Comparison of ENCODE assay signal across 2 cellular contexts in genomic region chr10:110775022-110775379, GRCh38.
TF ChIP-seq lines count a peak whose summit lies in the region.

No MANE protein-coding gene starts in this region.

TF ChIP-seq in A549, 52 proteins besides CTCF, POLR2A, EP300 and RAD21:
- TF ChIP-seq FOSL2 (IDR thresholded peaks at IDR 0.05): no peak
- peak; percentile 36 for TF ChIP-seq FOSL2 (CRISPR knock-in tag; IDR thresholded peaks at IDR 0.05)
- no peak for TF ChIP-seq ZC3H11A (IDR thresholded peaks at IDR 0.05)
- no peak for TF ChIP-seq RFX5 (IDR thresholded peaks at IDR 0.05)

TF ChIP-seq in HepG2, 621 proteins besides CTCF, POLR2A, EP300 and RAD21 (continues in another document):
- TF ChIP-seq ZNF597 (CRISPR knock-in tag; IDR thresholded peaks at IDR 0.05) (no peak), ELF1 (CRISPR knock-in tag; IDR thresholded peaks at IDR 0.05) (no peak), FOSL2 (CRISPR knock-in tag; IDR thresholded peaks at IDR 0.05) (peak; percentile 23; the same call in 1 of the 2 replicates), DBP (CRISPR knock-in tag; IDR thresholded peaks at IDR 0.05; ENCODE audit: not compliant biosample characterization) (no peak), BCLAF1 (IDR thresholded peaks at IDR 0.05) (no peak), PBX2 (CRISPR knock-in tag; IDR thresholded peaks at IDR 0.05) (no peak), KLF13 (CRISPR knock-in tag; IDR thresholded peaks at IDR 0.05) (no peak), CREM (IDR thresholded peaks at IDR 0.05) (peak; percentile 7; the same call in 1 of the 2 replicates), CREM (CRISPR knock-in tag; IDR thresholded peaks at IDR 0.05) (no peak), ZNF407 (CRISPR knock-in tag; IDR thresholded peaks at IDR 0.05; ENCODE audit: not compliant biosample characterization) (no peak), SYNCRIP (IDR thresholded peaks at IDR 0.05; ENCODE audit: insufficient read depth, low read depth, low read length) (no peak), ZNF770 (CRISPR knock-in tag; IDR thresholded peaks at IDR 0.05) (no peak), FOSL1 (CRISPR knock-in tag; IDR thresholded peaks at IDR 0.05; ENCODE audit: borderline replicate concordance) (no peak), IRF9 (CRISPR knock-in tag; IDR thresholded peaks at IDR 0.05; ENCODE audit: borderline replicate concordance) (no peak), RBAK (CRISPR knock-in tag; IDR thresholded peaks at IDR 0.05) (0 out of 2 replicates have a peak, but pooled peaks have one; percentile 35), SNAI1 (CRISPR knock-in tag; IDR thresholded peaks at IDR 0.05; ENCODE audit: borderline replicate concordance) (no peak), NFYC (CRISPR knock-in tag; IDR thresholded peaks at IDR 0.05) (no peak), MIXL1 (CRISPR knock-in tag; IDR thresholded peaks at IDR 0.05) (no peak), ZNF567 (CRISPR knock-in tag; IDR thresholded peaks at IDR 0.05; ENCODE audit: borderline replicate concordance) (no peak), ZNF646 (CRISPR knock-in tag; IDR thresholded peaks at IDR 0.05) (no peak), ZNF432 (CRISPR knock-in tag; IDR thresholded peaks at IDR 0.05; ENCODE audit: borderline replicate concordance) (no peak), ZFP1 (CRISPR knock-in tag; IDR thresholded peaks at IDR 0.05) (no peak), GPN1 (CRISPR knock-in tag; IDR thresholded peaks at IDR 0.05; ENCODE audit: borderline replicate concordance) (no peak), AHR (CRISPR knock-in tag; IDR thresholded peaks at IDR 0.05) (no peak), E2F5 (CRISPR knock-in tag; conservative IDR thresholded peaks at IDR 0.05) (no peak), ZNF740 (CRISPR knock-in tag; IDR thresholded peaks at IDR 0.05) (no peak), NFIB (CRISPR knock-in tag; IDR thresholded peaks at IDR 0.05; ENCODE audit: borderline replicate concordance) (no peak)
